In the genomic region with DNA sequence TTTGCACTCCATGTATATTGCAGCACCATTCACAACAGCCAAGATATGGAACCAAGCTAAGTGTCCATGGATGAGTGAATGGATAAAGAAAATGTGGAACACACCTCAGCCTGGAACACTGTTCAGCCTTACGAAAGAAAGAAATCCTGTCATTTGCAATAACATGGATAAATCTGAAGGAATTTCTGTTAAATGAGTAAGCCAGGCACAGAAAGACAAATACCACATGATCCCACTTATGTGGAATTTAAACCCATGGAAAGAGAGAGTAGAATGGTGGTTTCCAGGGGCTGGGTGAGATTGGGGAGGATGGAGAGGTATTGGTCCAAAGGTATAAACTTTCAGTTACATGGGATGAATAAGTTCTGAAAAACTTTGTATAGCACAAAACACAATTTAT, we compare ENCODE assay signal across 14 cellular contexts.
"Had no signal": no experiment of that assay in that cellular context is flagged by ENCODE, and none has a peak within 500 bp of the region (broad histone marks: within the 10 kb centered on the region; RNA-seq: fewer than 3 reads in every experiment).

No MANE protein-coding gene starts in this region.

- H3K27me3 ChIP-seq: foreskin keratinocyte, suprapubic skin had no signal

- H3K4me3 ChIP-seq: coronary artery, left ventricle myocardium inferior, suprapubic skin had no signal

- DNase-seq: activated CD8-positive, alpha-beta memory T cell treated with anti-CD3 and anti-CD28 coated beads, Interleukin-2, amount 10 ng/mL, durations not matched to agents 7 days and 5 days; activated effector memory CD4-positive, alpha-beta T cell treated with Interleukin-2 at 50 U/mL for 16 hours; activated T-cell treated with anti-CD3 and anti-CD28 coated beads, Interleukin-2, amount 50 U/mL, for 24 hours; effector CD8-positive, alpha-beta T cell; head of caudate nucleus; left ventricle myocardium inferior; mesenchymal stem cell; stimulated activated CD4-positive, alpha-beta T cell treated with anti-CD3 and anti-CD28 coated beads, Interleukin-4, amount 100 ng/mL, for 1 hour; stimulated activated CD8-positive, alpha-beta memory T cell treated with anti-CD3 and anti-CD28 coated beads, Interleukin-4, amount 100 ng/mL, for 48 hours; stimulated activated naive CD8-positive, alpha-beta T cell treated with anti-CD3 and anti-CD28 coated beads, Interleukin-15, Interleukin-2, amounts not matched to agents 100 U/mL and 50 U/mL, for 24 hours had no signal

- H3K36me3 ChIP-seq: left ventricle myocardium inferior, suprapubic skin had no signal

- H3K9me3 ChIP-seq: left ventricle myocardium inferior, suprapubic skin had no signal

- ATAC-seq: activated CD8-positive, alpha-beta memory T cell treated with anti-CD3 and anti-CD28 coated beads, Interleukin-2, amount 10 ng/mL, durations not matched to agents 7 days and 5 days; foreskin keratinocyte; natural killer cell treated with Interleukin-12 subunit alpha and Interleukin-12 subunit beta and Interleukin-15 and Interleukin-18, amount 100 ng/mL, for 72 hours; stimulated activated naive CD8-positive, alpha-beta T cell treated with anti-CD3 and anti-CD28 coated beads, Interleukin-15, Interleukin-2, amounts not matched to agents 100 U/mL and 50 U/mL, for 24 hours had no signal

- H3K4me1 ChIP-seq: left ventricle myocardium inferior, suprapubic skin had no signal

- H3K27ac ChIP-seq: coronary artery, foreskin keratinocyte, left ventricle myocardium inferior, suprapubic skin had no signal
